ENCODE assay signal across 8 cellular contexts in genomic region chr19:13100031-13100588, GRCh38. TPM values are rescaled to one million over a fixed set of nuclear protein-coding genes. Genes with fewer than 3 reads are reported as not detected.
DNase-seq lines count a peak whose midpoint lies in the region; ATAC-seq and TF ChIP-seq lines count a peak whose summit lies in the region.
"Had no signal": no experiment of that assay in that cellular context is flagged by ENCODE, and none has a peak within 500 bp of the region (broad histone marks: within the 10 kb centered on the region; RNA-seq: fewer than 3 reads in every experiment).

No MANE protein-coding gene starts in this region.

- H3K27me3 Mint-ChIP-seq in activated CD8-positive, alpha-beta memory T cell treated with anti-CD3 and anti-CD28 coated beads, Interleukin-2, amount 10 ng/mL, durations not matched to agents 7 days and 5 days: peaks cover 37% of the 10 kb centered on the region
- peaks cover 46% of the 10 kb centered on the region for H3K27me3 Mint-ChIP-seq in progenitor cell of endocrine pancreas

- H3K4me1 Mint-ChIP-seq in activated CD8-positive, alpha-beta memory T cell treated with anti-CD3 and anti-CD28 coated beads, Interleukin-2, amount 10 ng/mL, durations not matched to agents 7 days and 5 days: peaks cover 45% of the 10 kb centered on the region
- H3K4me1 Mint-ChIP-seq in progenitor cell of endocrine pancreas (ENCODE audit: low read depth): peaks cover 3% of the 10 kb centered on the region

- H3K27ac ChIP-seq in KOPT-K1 (ENCODE audit: low read depth, low read length, poor library complexity, severe bottlenecking) (peak overlapping the region; percentile 83), right atrium auricular region (peak overlapping the region; percentile 84 to 85)

- peaks cover 0 to 90% of the 10 kb centered on the region in 2 donors for H3K4me1 ChIP-seq in right atrium auricular region

- intact Hi-C loops in left colon (cut with DNase I, micrococcal nuclease): no loop called here

- peak overlapping the region; percentile 93 for H3K27ac Mint-ChIP-seq in activated CD8-positive, alpha-beta memory T cell treated with anti-CD3 and anti-CD28 coated beads, Interleukin-2, amount 10 ng/mL, durations not matched to agents 7 days and 5 days
- no peak overlapping the region for H3K27ac Mint-ChIP-seq in progenitor cell of endocrine pancreas

- H3K36me3 ChIP-seq in KOPT-K1 (ENCODE audit: insufficient read depth, low read length) (peaks cover 13% of the 10 kb centered on the region; the same call in 1 of the 2 replicates), right atrium auricular region (peaks cover 5% of the 10 kb centered on the region)
- H3K36me3 ChIP-seq: ovary had no signal

- H3K9me3 Mint-ChIP-seq in activated CD8-positive, alpha-beta memory T cell treated with anti-CD3 and anti-CD28 coated beads, Interleukin-2, amount 10 ng/mL, durations not matched to agents 7 days and 5 days (ENCODE audit: low read depth): peaks cover 4% of the 10 kb centered on the region
- H3K9me3 Mint-ChIP-seq in progenitor cell of endocrine pancreas (ENCODE audit: low read depth): no peaks in the 10 kb centered on the region

- H3K27me3 ChIP-seq in right atrium auricular region: no peaks in the 10 kb centered on the region
- H3K27me3 ChIP-seq: ovary had no signal

- H3K9me3 ChIP-seq in KOPT-K1 (ENCODE audit: insufficient read depth, low read length, poor library complexity, severe bottlenecking) (no peaks in the 10 kb centered on the region), right atrium auricular region (no peaks in the 10 kb centered on the region)
- H3K9me3 ChIP-seq: ovary had no signal

- CTCF ChIA-PET in activated CD8-positive, alpha-beta memory T cell treated with anti-CD3 and anti-CD28 coated beads, Interleukin-2, amount 10 ng/mL, durations not matched to agents 7 days and 5 days (lab: Charles Lee): interaction anchor here (0.9 to 1.4 kb wide), 7 partner anchors 39 to 163 kb away, joined by 3 to 9 read pairs (median 4); no protein-coding TSS in a partner anchor

- peak overlapping the region in 1 of 2 donors; percentile 50 for H3K4me3 ChIP-seq in right atrium auricular region

- TF ChIP-seq CTCF in right atrium auricular region (IDR thresholded peaks at IDR 0.05): no peak
- TF ChIP-seq CTCF in progenitor cell of endocrine pancreas (IDR thresholded peaks at IDR 0.05; ENCODE audit: unreplicated experiment): no peak

- peak; percentile 88 for DNase-seq in activated CD8-positive, alpha-beta memory T cell treated with anti-CD3 and anti-CD28 coated beads, Interleukin-2, amount 10 ng/mL, durations not matched to agents 7 days and 5 days
- DNase-seq in right atrium auricular region (ENCODE audit: low spot score): no peak
- DNase-seq in stimulated activated naive CD4-positive, alpha-beta T cell treated with Interleukin-2 at 50 U/mL for 16 hours (lab: John Stamatoyannopoulos, UW): peak; percentile 66
- DNase-seq in NCI-H446 (lab: John Stamatoyannopoulos, UW): no peak
- no peak for DNase-seq in progenitor cell of endocrine pancreas (ENCODE audit: low spot score, unreplicated experiment)
- DNase-seq in left colon: no peak

- peak; percentile 72 for ATAC-seq in activated CD8-positive, alpha-beta memory T cell treated with anti-CD3 and anti-CD28 coated beads, Interleukin-2, amount 10 ng/mL, durations not matched to agents 7 days and 5 days
- ATAC-seq in left colon: no peak

- peaks cover 5% of the 10 kb centered on the region for H3K36me3 Mint-ChIP-seq in activated CD8-positive, alpha-beta memory T cell treated with anti-CD3 and anti-CD28 coated beads, Interleukin-2, amount 10 ng/mL, durations not matched to agents 7 days and 5 days
- H3K36me3 Mint-ChIP-seq in progenitor cell of endocrine pancreas (ENCODE audit: insufficient read depth): no peaks in the 10 kb centered on the region

- H3K4me3 Mint-ChIP-seq in activated CD8-positive, alpha-beta memory T cell treated with anti-CD3 and anti-CD28 coated beads, Interleukin-2, amount 10 ng/mL, durations not matched to agents 7 days and 5 days: peak overlapping the region; percentile 64
- no peak overlapping the region for H3K4me3 Mint-ChIP-seq in progenitor cell of endocrine pancreas (ENCODE audit: low read depth)

RNA-seq across cellular contexts. Expression of gene LYL1, which starts 2.5 kb away (rescaled TPM):
- under 1 TPM; 0.49 to 0.64 TPM for total RNA-seq in activated CD8-positive, alpha-beta memory T cell treated with anti-CD3 and anti-CD28 coated beads, Interleukin-2, amount 10 ng/mL, durations not matched to agents 7 days and 5 days
- total RNA-seq in right atrium auricular region (10 to 100 TPM; 10.2 to 15.3 TPM), progenitor cell of endocrine pancreas (0.47 and 0.50 TPM in 2 replicates), left colon (1 to 10 TPM; 2.0 to 4.5 TPM)

RNA-seq across cellular contexts. Expression of gene TRMT1, which starts 16.4 kb away (rescaled TPM):
- total RNA-seq in activated CD8-positive, alpha-beta memory T cell treated with anti-CD3 and anti-CD28 coated beads, Interleukin-2, amount 10 ng/mL, durations not matched to agents 7 days and 5 days: 10 to 100 TPM; 43.2 to 50.2 TPM
- 10 to 100 TPM; 13.6 to 15.0 TPM for total RNA-seq in right atrium auricular region
- 51.5 and 52.4 TPM in 2 replicates for total RNA-seq in progenitor cell of endocrine pancreas
- total RNA-seq in left colon: 10 to 100 TPM; 22.0 to 23.6 TPM

RNA-seq across cellular contexts. Expression of gene NACC1, which starts 18.0 kb away (rescaled TPM):
- 10 to 100 TPM; 82.2 to 96.0 TPM for total RNA-seq in activated CD8-positive, alpha-beta memory T cell treated with anti-CD3 and anti-CD28 coated beads, Interleukin-2, amount 10 ng/mL, durations not matched to agents 7 days and 5 days
- total RNA-seq in right atrium auricular region (10 to 100 TPM; 25.4 to 27.3 TPM), progenitor cell of endocrine pancreas (92.3 and 103 TPM in 2 replicates), left colon (10 to 100 TPM; 56.1 to 67.2 TPM)

RNA-seq across cellular contexts. Expression of gene STX10, which starts 50.1 kb away (rescaled TPM):
- total RNA-seq in activated CD8-positive, alpha-beta memory T cell treated with anti-CD3 and anti-CD28 coated beads, Interleukin-2, amount 10 ng/mL, durations not matched to agents 7 days and 5 days: 10 to 100 TPM; 58.6 to 70.1 TPM
- total RNA-seq in right atrium auricular region (10 to 100 TPM; 33.1 to 39.2 TPM), progenitor cell of endocrine pancreas (49.2 and 55.9 TPM in 2 replicates), left colon (10 to 100 TPM; 48.0 to 66.0 TPM)

RNA-seq across cellular contexts. Expression of gene IER2, which starts 50.1 kb away (rescaled TPM):
- 100 to 1,000 TPM; 148 to 209 TPM for total RNA-seq in activated CD8-positive, alpha-beta memory T cell treated with anti-CD3 and anti-CD28 coated beads, Interleukin-2, amount 10 ng/mL, durations not matched to agents 7 days and 5 days
- 100 to 1,000 TPM in 1 of 2 donors, 10 to 100 TPM in 1; 35.4 to 139 TPM for total RNA-seq in right atrium auricular region
- 88.4 and 93.4 TPM in 2 replicates for total RNA-seq in progenitor cell of endocrine pancreas
- total RNA-seq in left colon: 100 to 1,000 TPM; 116 to 155 TPM

Comparison
In these comparisons a context has a peak if more than half of its experiments do, and no peak if none do; other contexts are left out.
1. DNase-seq: peak in activated CD8-positive, alpha-beta memory T cell treated with anti-CD3 and anti-CD28 coated beads, Interleukin-2, amount 10 ng/mL, durations not matched to agents 7 days and 5 days (single experiment) and stimulated activated naive CD4-positive, alpha-beta T cell treated with Interleukin-2 at 50 U/mL for 16 hours (single experiment); none in right atrium auricular region (single experiment), NCI-H446 (0 of 2), progenitor cell of endocrine pancreas (single experiment) and left colon (0 of 2).